In genomic region chr12:55072093-55072492, GRCh38 we compare ENCODE assay signal across 8 cellular contexts. TPM values are rescaled to one million over a fixed set of nuclear protein-coding genes. Genes with fewer than 3 reads are reported as not detected.
DNase-seq lines count a peak whose midpoint lies in the region; ATAC-seq and TF ChIP-seq lines count a peak whose summit lies in the region.

No MANE protein-coding gene starts in this region.

- WGBS in iPS DF 6.9 (ENCODE audit: insufficient coverage, insufficient read length) = no CpG with 5 or more reads among the region's 3 CpGs

- no peak overlapping the region for H3K4me3 ChIP-seq in breast epithelium
- H3K4me3 ChIP-seq in Jurkat, Clone E6-1 (ENCODE audit: low read length) = no peak overlapping the region
- H3K4me3 ChIP-seq in iPS DF 6.9 (ENCODE audit: low read length) = no peak overlapping the region

- H3K36me3 ChIP-seq in breast epithelium (no peaks in the 10 kb centered on the region), iPS DF 6.9 (ENCODE audit: control insufficient read depth, insufficient read depth, low read length) (no peaks in the 10 kb centered on the region)

- ATAC-seq in HG03139 (IDR thresholded peaks at IDR 0.05; ENCODE audit: unreplicated experiment) = no peak

- H3K9me3 Mint-ChIP-seq in MCF 10A (ENCODE audit: unreplicated experiment) = no peaks in the 10 kb centered on the region

- intact Hi-C loops in MCF 10A (cut with micrococcal nuclease) = loop anchor here (2.0 to 5.0 kb wide), 5 partner anchors 71 to 545 kb away; partner anchors contain the start of gene MUCL1
- intact Hi-C loops in breast epithelium (cut with DNase I; ENCODE audit: low total_unique reads) = no loop called here

- no TSS peak for BruUV-seq in MCF 10A (replicated peaks; lab: Mats Ljungman, UMichigan)

- peaks cover 0 to 8% of the 10 kb centered on the region in 2 donors for H3K27me3 ChIP-seq in breast epithelium
- no peaks in the 10 kb centered on the region for H3K27me3 ChIP-seq in iPS DF 6.9 (ENCODE audit: control insufficient read depth, insufficient read depth, low read length)

- no peak overlapping the region for H3K4me3 Mint-ChIP-seq in MCF 10A (ENCODE audit: unreplicated experiment)

- no peak overlapping the region for H3K27ac Mint-ChIP-seq in MCF 10A (ENCODE audit: low read depth, unreplicated experiment)

- TF ChIP-seq CTCF in MCF 10A (IDR thresholded peaks at IDR 0.05; ENCODE audit: unreplicated experiment) = peak; percentile 53
- no peak for TF ChIP-seq CTCF in breast epithelium (IDR thresholded peaks at IDR 0.05)

- CTCF ChIA-PET in MCF 10A (lab: Yijun Ruan, JAX) = interaction anchor here (0.5 to 15.5 kb wide), 61 partner anchors 9 to 867 kb away, joined by 3 to 233 read pairs (median 4); partner anchors contain the start of genes MUCL1, NEUROD4 and TESPA1

- peak; percentile 72 for DNase-seq in MCF 10A (ENCODE audit: unreplicated experiment)
- DNase-seq in breast epithelium (ENCODE audit: low spot score in 2 of 2) = no peak
- peak; percentile 54 for DNase-seq in Jurkat, Clone E6-1 (ENCODE audit: low read depth, low spot score)
- DNase-seq in SKM-1 (lab: John Stamatoyannopoulos, UW; ENCODE audit: unreplicated experiment) = peak; percentile 1
- DNase-seq in activated naive CD4-positive, alpha-beta T cell treated with anti-CD3 and anti-CD28 coated beads, Interleukin-2, amount 50 U/mL, for 16 hours = peak; percentile 83
- DNase-seq in iPS DF 6.9 (ENCODE audit: low read depth, low spot score) = peak; percentile 43
- peak; percentile 53 to 64 (median 54) for DNase-seq in stimulated activated CD4-positive, alpha-beta T cell treated with anti-CD3 and anti-CD28 coated beads, TNF-alpha, amount 100 ng/mL, for 1 hour (ENCODE audit: low read depth in 3 of 3, low spot score in 1 of 3)

- POLR2A ChIA-PET in MCF 10A (lab: Yijun Ruan, JAX) = no interaction called here

- no peaks in the 10 kb centered on the region for H3K4me1 Mint-ChIP-seq in MCF 10A (ENCODE audit: insufficient read depth, unreplicated experiment)

- H3K36me3 Mint-ChIP-seq in MCF 10A (ENCODE audit: insufficient read depth, unreplicated experiment) = no peaks in the 10 kb centered on the region

- H3K27me3 Mint-ChIP-seq in MCF 10A (ENCODE audit: insufficient read depth, unreplicated experiment) = peaks cover 37% of the 10 kb centered on the region

- H3K4me1 ChIP-seq in breast epithelium (no peaks in the 10 kb centered on the region), iPS DF 6.9 (ENCODE audit: control insufficient read depth, insufficient read depth, low read length) (peaks cover 4% of the 10 kb centered on the region; the same call in 1 of the 2 replicates)

- H3K27ac ChIP-seq in breast epithelium (no peak overlapping the region), iPS DF 6.9 (ENCODE audit: low read length) (no peak overlapping the region)

- H3K9me3 ChIP-seq in breast epithelium (no peaks in the 10 kb centered on the region), iPS DF 6.9 (ENCODE audit: control insufficient read depth, insufficient read depth, low read length) (no peaks in the 10 kb centered on the region)

- TF ChIP-seq POLR2A in breast epithelium (IDR thresholded peaks at IDR 0.05) = no peak

RNA-seq across cellular contexts. Expression of gene NEUROD4, which starts 52.3 kb away (rescaled TPM):
- total RNA-seq in MCF 10A (2022) (not detected in 2 replicates), breast epithelium (not detected)
- polyA plus RNA-seq in Jurkat, Clone E6-1 (2012; ENCODE audit: insufficient read depth, insufficient read length) = not detected

RNA-seq across cellular contexts. Expression of gene OR9K2, which starts 54.1 kb away (rescaled TPM):
- total RNA-seq in MCF 10A (2022) (not detected in 2 replicates), breast epithelium (not detected)
- not detected for polyA plus RNA-seq in Jurkat, Clone E6-1 (2012; ENCODE audit: insufficient read depth, insufficient read length)

Comparison
In these comparisons a context has a peak if more than half of its experiments do, and no peak if none do; other contexts are left out.
1. DNase-seq: peak in MCF 10A (single experiment), Jurkat, Clone E6-1 (single experiment), SKM-1 (single experiment), activated naive CD4-positive, alpha-beta T cell treated with anti-CD3 and anti-CD28 coated beads, Interleukin-2, amount 50 U/mL, for 16 hours (single experiment), iPS DF 6.9 (single experiment) and stimulated activated CD4-positive, alpha-beta T cell treated with anti-CD3 and anti-CD28 coated beads, TNF-alpha, amount 100 ng/mL, for 1 hour (3 of 3); none in breast epithelium (0 of 2).